1 cellular context compared by ENCODE assay signal in the genomic region with DNA sequence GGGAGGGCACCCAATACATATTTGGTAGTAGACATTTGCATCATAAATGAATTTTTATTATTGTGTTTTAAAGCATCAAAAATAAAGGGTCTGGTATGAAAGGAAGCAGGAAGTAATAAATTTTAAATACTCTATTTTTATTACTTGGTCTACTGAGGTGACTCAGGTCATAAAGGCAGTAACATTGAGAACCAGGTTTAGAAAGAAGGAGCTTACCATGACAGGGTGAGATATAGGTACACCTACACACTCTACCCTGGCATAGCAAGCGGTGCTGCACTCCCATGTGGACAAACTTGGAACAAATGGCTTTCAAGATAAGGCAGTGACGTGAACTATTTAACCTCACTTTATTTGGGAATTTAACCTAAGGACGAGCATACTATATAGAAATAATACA.
TF ChIP-seq lines count a peak whose summit lies in the region.

No MANE protein-coding gene starts in this region.

TF ChIP-seq in HCT116, 20 proteins besides CTCF, POLR2A, EP300 and RAD21 (continued from another document):
- no peak for TF ChIP-seq POLR2AphosphoS5 (IDR thresholded peaks at IDR 0.05; ENCODE audit: low read depth, low read length)
- no peak for TF ChIP-seq CEBPB (IDR thresholded peaks at IDR 0.05; ENCODE audit: low read depth)
